In the genomic region with DNA sequence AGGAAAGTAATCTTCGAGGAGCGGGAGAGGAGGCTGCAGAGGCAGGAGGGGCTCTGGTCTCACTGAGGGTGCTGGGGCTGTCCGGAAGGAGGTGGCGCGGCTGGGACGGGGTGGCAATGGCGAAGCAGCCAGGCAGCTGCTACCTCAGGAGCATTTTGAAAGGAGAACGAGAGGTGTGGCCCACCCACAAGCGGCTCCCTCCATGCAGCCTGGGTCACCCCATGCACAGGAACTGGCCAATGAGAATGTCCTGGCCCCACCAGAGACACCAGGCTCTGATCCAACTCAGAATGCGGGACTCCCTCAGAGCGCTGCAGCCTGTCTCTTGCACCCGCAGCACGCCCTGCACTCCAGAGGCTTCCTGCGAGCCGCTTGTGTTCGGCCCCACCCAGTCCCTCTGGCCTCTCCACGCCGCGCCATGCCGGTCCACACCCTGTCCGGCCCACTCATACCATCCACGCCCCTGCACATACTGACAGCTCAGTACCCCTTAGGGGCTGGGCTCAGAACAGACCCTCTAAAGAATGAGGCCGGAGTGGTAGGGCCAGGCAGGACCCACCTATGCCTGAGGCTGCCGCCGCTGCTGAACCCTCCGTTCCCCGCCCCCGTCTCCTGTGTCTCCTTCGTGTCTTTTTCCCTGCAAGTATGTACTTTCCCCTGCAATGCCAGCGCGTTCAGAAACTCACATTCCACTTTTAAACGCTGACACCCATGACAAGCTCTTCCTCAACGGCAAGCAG, we compare ENCODE assay signal across 1 cellular context.
TF ChIP-seq lines count a peak whose summit lies in the region.

No MANE protein-coding gene starts in this region.

TF ChIP-seq in HepG2, 621 proteins besides CTCF, POLR2A, EP300 and RAD21 (continued from another document and continues in another):
- TF ChIP-seq, protein P1, sequence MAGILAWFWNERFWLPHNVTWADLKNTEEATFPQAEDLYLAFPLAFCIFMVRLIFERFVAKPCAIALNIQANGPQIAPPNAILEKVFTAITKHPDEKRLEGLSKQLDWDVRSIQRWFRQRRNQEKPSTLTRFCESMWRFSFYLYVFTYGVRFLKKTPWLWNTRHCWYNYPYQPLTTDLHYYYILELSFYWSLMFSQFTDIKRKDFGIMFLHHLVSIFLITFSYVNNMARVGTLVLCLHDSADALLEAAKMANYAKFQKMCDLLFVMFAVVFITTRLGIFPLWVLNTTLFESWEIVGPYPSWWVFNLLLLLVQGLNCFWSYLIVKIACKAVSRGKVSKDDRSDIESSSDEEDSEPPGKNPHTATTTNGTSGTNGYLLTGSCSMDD (CRISPR knock-in tag; IDR thresholded peaks at IDR 0.05) = no peak
- TF ChIP-seq ZNF580 (CRISPR knock-in tag; IDR thresholded peaks at IDR 0.05; ENCODE audit: borderline replicate concordance, low read depth) (no peak), ZNF788 (CRISPR knock-in tag; IDR thresholded peaks at IDR 0.05; ENCODE audit: borderline replicate concordance) (peak; percentile 21; the same call in 1 of the 2 replicates), LCORL (IDR thresholded peaks at IDR 0.05) (no peak), LCORL (CRISPR knock-in tag; IDR thresholded peaks at IDR 0.05) (peak; percentile 58), GRHL1 (CRISPR knock-in tag; conservative IDR thresholded peaks at IDR 0.05) (no peak), SMAD1 (CRISPR knock-in tag; IDR thresholded peaks at IDR 0.05; ENCODE audit: borderline replicate concordance, low read depth) (no peak), TARDBP (CRISPR knock-in tag; IDR thresholded peaks at IDR 0.05) (no peak), ZFP36L2 (CRISPR knock-in tag; IDR thresholded peaks at IDR 0.05) (no peak), STAG1 (CRISPR knock-in tag; IDR thresholded peaks at IDR 0.05) (peak; percentile 17; the same call in 1 of the 2 replicates), MIER2 (CRISPR knock-in tag; IDR thresholded peaks at IDR 0.05) (no peak), GTF3A (CRISPR knock-in tag; conservative IDR thresholded peaks at IDR 0.05) (no peak), ZBTB46 (CRISPR knock-in tag; IDR thresholded peaks at IDR 0.05; ENCODE audit: borderline replicate concordance) (no peak), ZNF724P (CRISPR knock-in tag; IDR thresholded peaks at IDR 0.05; ENCODE audit: borderline replicate concordance) (no peak), SUZ12 (IDR thresholded peaks at IDR 0.05; ENCODE audit: low read depth, low read length) (no peak), MIER3 (CRISPR knock-in tag; IDR thresholded peaks at IDR 0.05; ENCODE audit: borderline replicate concordance) (no peak), SPEN (CRISPR knock-in tag; IDR thresholded peaks at IDR 0.05; ENCODE audit: low read depth) (peak; percentile 47; the same call in 1 of the 2 replicates), REXO4 (CRISPR knock-in tag; IDR thresholded peaks at IDR 0.05; ENCODE audit: borderline replicate concordance) (no peak), ZNF644 (CRISPR knock-in tag; IDR thresholded peaks at IDR 0.05; ENCODE audit: low read depth) (no peak), ZFP41 (CRISPR knock-in tag; IDR thresholded peaks at IDR 0.05; ENCODE audit: borderline replicate concordance) (no peak), ISX (CRISPR knock-in tag; conservative IDR thresholded peaks at IDR 0.05) (no peak), ZNF414 (CRISPR knock-in tag; IDR thresholded peaks at IDR 0.05) (peak; percentile 66; the same call in 1 of the 2 replicates), ZNF790 (CRISPR knock-in tag; IDR thresholded peaks at IDR 0.05; ENCODE audit: borderline replicate concordance) (no peak), ZNF331 (CRISPR knock-in tag; IDR thresholded peaks at IDR 0.05) (no peak), PHF20 (CRISPR knock-in tag; IDR thresholded peaks at IDR 0.05) (no peak), ZNF609 (CRISPR knock-in tag; IDR thresholded peaks at IDR 0.05; ENCODE audit: borderline replicate concordance) (no peak; the same call in 1 of the 2 replicates), ELF4 (CRISPR knock-in tag; IDR thresholded peaks at IDR 0.05; ENCODE audit: borderline replicate concordance) (0 out of 2 replicates have a peak, but pooled peaks have one; percentile 50)
- TF ChIP-seq, protein P2, sequence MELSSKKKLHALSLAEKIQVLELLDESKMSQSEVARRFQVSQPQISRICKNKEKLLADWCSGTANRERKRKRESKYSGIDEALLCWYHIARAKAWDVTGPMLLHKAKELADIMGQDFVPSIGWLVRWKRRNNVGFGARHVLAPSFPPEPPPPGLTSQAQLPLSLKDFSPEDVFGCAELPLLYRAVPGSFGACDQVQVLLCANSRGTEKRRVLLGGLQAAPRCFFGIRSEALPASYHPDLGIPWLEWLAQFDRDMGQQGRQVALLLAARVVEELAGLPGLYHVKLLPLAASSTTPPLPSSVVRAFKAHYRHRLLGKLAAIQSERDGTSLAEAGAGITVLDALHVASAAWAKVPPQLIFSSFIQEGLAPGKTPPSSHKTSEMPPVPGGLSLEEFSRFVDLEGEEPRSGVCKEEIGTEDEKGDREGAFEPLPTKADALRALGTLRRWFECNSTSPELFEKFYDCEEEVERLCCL (CRISPR knock-in tag; IDR thresholded peaks at IDR 0.05; ENCODE audit: borderline replicate concordance) = no peak
- TF ChIP-seq, protein P3, sequence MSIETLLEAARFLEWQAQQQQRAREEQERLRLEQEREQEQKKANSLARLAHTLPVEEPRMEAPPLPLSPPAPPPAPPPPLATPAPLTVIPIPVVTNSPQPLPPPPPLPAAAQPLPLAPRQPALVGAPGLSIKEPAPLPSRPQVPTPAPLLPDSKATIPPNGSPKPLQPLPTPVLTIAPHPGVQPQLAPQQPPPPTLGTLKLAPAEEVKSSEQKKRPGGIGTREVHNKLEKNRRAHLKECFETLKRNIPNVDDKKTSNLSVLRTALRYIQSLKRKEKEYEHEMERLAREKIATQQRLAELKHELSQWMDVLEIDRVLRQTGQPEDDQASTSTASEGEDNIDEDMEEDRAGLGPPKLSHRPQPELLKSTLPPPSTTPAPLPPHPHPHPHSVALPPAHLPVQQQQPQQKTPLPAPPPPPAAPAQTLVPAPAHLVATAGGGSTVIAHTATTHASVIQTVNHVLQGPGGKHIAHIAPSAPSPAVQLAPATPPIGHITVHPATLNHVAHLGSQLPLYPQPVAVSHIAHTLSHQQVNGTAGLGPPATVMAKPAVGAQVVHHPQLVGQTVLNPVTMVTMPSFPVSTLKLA (IDR thresholded peaks at IDR 0.05) = no peak
- TF ChIP-seq, protein P4, sequence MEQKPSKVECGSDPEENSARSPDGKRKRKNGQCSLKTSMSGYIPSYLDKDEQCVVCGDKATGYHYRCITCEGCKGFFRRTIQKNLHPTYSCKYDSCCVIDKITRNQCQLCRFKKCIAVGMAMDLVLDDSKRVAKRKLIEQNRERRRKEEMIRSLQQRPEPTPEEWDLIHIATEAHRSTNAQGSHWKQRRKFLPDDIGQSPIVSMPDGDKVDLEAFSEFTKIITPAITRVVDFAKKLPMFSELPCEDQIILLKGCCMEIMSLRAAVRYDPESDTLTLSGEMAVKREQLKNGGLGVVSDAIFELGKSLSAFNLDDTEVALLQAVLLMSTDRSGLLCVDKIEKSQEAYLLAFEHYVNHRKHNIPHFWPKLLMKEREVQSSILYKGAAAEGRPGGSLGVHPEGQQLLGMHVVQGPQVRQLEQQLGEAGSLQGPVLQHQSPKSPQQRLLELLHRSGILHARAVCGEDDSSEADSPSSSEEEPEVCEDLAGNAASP (CRISPR knock-in tag; IDR thresholded peaks at IDR 0.05; ENCODE audit: borderline replicate concordance) = no peak
- TF ChIP-seq, protein P5, sequence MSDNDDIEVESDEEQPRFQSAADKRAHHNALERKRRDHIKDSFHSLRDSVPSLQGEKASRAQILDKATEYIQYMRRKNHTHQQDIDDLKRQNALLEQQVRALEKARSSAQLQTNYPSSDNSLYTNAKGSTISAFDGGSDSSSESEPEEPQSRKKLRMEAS (IDR thresholded peaks at IDR 0.05) = peak; percentile 22; the same call in 1 of the 2 replicates
